ENCODE assay signal across 1 cellular context in the genomic region with DNA sequence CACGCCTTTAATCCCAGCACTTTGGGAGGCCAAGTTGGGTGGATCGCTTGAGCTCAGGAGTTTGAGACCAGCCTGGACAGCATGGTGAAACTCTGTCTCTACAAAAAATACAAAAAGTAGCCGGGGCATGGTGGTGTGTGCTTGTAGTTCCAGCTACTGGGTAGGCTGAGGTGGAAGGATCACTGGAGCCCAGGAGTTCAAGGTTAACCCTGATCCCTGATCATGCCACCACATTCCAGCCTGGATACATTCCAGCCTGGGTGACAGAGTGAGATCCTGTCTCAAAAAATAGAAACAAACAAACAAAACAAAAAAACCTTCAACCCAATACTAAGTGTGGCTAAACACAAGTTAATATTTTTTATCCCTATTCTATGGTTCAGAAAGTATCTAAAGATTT.
TF ChIP-seq lines count a peak whose summit lies in the region.

No MANE protein-coding gene starts in this region.

TF ChIP-seq in HepG2, 621 proteins besides CTCF, POLR2A, EP300 and RAD21 (continued from another document and continues in another):
- TF ChIP-seq, protein P1, sequence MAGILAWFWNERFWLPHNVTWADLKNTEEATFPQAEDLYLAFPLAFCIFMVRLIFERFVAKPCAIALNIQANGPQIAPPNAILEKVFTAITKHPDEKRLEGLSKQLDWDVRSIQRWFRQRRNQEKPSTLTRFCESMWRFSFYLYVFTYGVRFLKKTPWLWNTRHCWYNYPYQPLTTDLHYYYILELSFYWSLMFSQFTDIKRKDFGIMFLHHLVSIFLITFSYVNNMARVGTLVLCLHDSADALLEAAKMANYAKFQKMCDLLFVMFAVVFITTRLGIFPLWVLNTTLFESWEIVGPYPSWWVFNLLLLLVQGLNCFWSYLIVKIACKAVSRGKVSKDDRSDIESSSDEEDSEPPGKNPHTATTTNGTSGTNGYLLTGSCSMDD (CRISPR knock-in tag; IDR thresholded peaks at IDR 0.05), result no peak
- TF ChIP-seq PITX1 (CRISPR knock-in tag; IDR thresholded peaks at IDR 0.05) (no peak), SOX5 (CRISPR knock-in tag; IDR thresholded peaks at IDR 0.05; ENCODE audit: borderline replicate concordance) (peak; percentile 13; the same call in 1 of the 2 replicates), KLF6 (CRISPR knock-in tag; IDR thresholded peaks at IDR 0.05) (no peak), AKAP8 (CRISPR knock-in tag; IDR thresholded peaks at IDR 0.05) (no peak), ZNF598 (CRISPR knock-in tag; IDR thresholded peaks at IDR 0.05; ENCODE audit: borderline replicate concordance) (no peak), NAIF1 (CRISPR knock-in tag; IDR thresholded peaks at IDR 0.05; ENCODE audit: borderline replicate concordance) (no peak), RBM22 (optimal IDR thresholded peaks at IDR 0.05; ENCODE audit: low read length) (no peak), SMAD3 (CRISPR knock-in tag; IDR thresholded peaks at IDR 0.05) (no peak), SOX6 (IDR thresholded peaks at IDR 0.05) (no peak), SOX6 (CRISPR knock-in tag; IDR thresholded peaks at IDR 0.05) (peak; percentile 46; the same call in 1 of the 2 replicates), TEAD3 (CRISPR knock-in tag; optimal IDR thresholded peaks at IDR 0.05; ENCODE audit: borderline replicate concordance) (peak; percentile 96), ZNF501 (CRISPR knock-in tag; IDR thresholded peaks at IDR 0.05) (0 out of 2 replicates have a peak, but pooled peaks have one; percentile 26), HOXA3 (CRISPR knock-in tag; IDR thresholded peaks at IDR 0.05) (no peak), SMAD1 (CRISPR knock-in tag; IDR thresholded peaks at IDR 0.05; ENCODE audit: borderline replicate concordance, low read depth) (no peak), SKI (IDR thresholded peaks at IDR 0.05; ENCODE audit: partially characterized antibody) (peak; percentile 34), ISX (CRISPR knock-in tag; conservative IDR thresholded peaks at IDR 0.05) (no peak), ZNF235 (CRISPR knock-in tag; IDR thresholded peaks at IDR 0.05; ENCODE audit: borderline replicate concordance) (no peak), MED1 (CRISPR knock-in tag; IDR thresholded peaks at IDR 0.05) (peak; percentile 41; the same call in 1 of the 2 replicates), SAP130 (CRISPR knock-in tag; IDR thresholded peaks at IDR 0.05; ENCODE audit: low read depth) (peak; percentile 53), THYN1 (CRISPR knock-in tag; IDR thresholded peaks at IDR 0.05; ENCODE audit: borderline replicate concordance, low read depth) (no peak), ZNF850 (CRISPR knock-in tag; conservative IDR thresholded peaks at IDR 0.05) (no peak), SOX13 (IDR thresholded peaks at IDR 0.05) (no peak), SOX13 (CRISPR knock-in tag; conservative IDR thresholded peaks at IDR 0.05 in 1 of 2, IDR thresholded peaks at IDR 0.05 in 1 of 2) (0 out of 4 replicates have a peak, but pooled peaks of 1 of the 2 experiments have one; percentile 29), PCBP1 (IDR thresholded peaks at IDR 0.05; ENCODE audit: borderline replicate concordance, low read depth, low read length) (no peak), AGO1 (IDR thresholded peaks at IDR 0.05; ENCODE audit: low read depth, low read length, poor library complexity, severe bottlenecking) (no peak), GFI1 (CRISPR knock-in tag; IDR thresholded peaks at IDR 0.05; ENCODE audit: borderline replicate concordance) (no peak), XRCC5 (optimal IDR thresholded peaks at IDR 0.05; ENCODE audit: low read length) (no peak), RFX5 (IDR thresholded peaks at IDR 0.05; ENCODE audit: low read depth, low read length) (no peak), ZNF605 (CRISPR knock-in tag; IDR thresholded peaks at IDR 0.05) (0 out of 2 replicates have a peak, but pooled peaks have one; percentile 24)
- TF ChIP-seq, protein P2, sequence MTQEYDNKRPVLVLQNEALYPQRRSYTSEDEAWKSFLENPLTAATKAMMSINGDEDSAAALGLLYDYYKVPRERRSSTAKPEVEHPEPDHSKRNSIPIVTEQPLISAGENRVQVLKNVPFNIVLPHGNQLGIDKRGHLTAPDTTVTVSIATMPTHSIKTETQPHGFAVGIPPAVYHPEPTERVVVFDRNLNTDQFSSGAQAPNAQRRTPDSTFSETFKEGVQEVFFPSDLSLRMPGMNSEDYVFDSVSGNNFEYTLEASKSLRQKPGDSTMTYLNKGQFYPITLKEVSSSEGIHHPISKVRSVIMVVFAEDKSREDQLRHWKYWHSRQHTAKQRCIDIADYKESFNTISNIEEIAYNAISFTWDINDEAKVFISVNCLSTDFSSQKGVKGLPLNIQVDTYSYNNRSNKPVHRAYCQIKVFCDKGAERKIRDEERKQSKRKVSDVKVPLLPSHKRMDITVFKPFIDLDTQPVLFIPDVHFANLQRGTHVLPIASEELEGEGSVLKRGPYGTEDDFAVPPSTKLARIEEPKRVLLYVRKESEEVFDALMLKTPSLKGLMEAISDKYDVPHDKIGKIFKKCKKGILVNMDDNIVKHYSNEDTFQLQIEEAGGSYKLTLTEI (CRISPR knock-in tag; conservative IDR thresholded peaks at IDR 0.05), result no peak
- TF ChIP-seq, protein P3, sequence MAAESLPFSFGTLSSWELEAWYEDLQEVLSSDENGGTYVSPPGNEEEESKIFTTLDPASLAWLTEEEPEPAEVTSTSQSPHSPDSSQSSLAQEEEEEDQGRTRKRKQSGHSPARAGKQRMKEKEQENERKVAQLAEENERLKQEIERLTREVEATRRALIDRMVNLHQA (CRISPR knock-in tag; IDR thresholded peaks at IDR 0.05), result no peak
- TF ChIP-seq, protein P4, sequence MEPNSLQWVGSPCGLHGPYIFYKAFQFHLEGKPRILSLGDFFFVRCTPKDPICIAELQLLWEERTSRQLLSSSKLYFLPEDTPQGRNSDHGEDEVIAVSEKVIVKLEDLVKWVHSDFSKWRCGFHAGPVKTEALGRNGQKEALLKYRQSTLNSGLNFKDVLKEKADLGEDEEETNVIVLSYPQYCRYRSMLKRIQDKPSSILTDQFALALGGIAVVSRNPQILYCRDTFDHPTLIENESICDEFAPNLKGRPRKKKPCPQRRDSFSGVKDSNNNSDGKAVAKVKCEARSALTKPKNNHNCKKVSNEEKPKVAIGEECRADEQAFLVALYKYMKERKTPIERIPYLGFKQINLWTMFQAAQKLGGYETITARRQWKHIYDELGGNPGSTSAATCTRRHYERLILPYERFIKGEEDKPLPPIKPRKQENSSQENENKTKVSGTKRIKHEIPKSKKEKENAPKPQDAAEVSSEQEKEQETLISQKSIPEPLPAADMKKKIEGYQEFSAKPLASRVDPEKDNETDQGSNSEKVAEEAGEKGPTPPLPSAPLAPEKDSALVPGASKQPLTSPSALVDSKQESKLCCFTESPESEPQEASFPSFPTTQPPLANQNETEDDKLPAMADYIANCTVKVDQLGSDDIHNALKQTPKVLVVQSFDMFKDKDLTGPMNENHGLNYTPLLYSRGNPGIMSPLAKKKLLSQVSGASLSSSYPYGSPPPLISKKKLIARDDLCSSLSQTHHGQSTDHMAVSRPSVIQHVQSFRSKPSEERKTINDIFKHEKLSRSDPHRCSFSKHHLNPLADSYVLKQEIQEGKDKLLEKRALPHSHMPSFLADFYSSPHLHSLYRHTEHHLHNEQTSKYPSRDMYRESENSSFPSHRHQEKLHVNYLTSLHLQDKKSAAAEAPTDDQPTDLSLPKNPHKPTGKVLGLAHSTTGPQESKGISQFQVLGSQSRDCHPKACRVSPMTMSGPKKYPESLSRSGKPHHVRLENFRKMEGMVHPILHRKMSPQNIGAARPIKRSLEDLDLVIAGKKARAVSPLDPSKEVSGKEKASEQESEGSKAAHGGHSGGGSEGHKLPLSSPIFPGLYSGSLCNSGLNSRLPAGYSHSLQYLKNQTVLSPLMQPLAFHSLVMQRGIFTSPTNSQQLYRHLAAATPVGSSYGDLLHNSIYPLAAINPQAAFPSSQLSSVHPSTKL (CRISPR knock-in tag; IDR thresholded peaks at IDR 0.05), result peak; percentile 74
- TF ChIP-seq, protein P5, sequence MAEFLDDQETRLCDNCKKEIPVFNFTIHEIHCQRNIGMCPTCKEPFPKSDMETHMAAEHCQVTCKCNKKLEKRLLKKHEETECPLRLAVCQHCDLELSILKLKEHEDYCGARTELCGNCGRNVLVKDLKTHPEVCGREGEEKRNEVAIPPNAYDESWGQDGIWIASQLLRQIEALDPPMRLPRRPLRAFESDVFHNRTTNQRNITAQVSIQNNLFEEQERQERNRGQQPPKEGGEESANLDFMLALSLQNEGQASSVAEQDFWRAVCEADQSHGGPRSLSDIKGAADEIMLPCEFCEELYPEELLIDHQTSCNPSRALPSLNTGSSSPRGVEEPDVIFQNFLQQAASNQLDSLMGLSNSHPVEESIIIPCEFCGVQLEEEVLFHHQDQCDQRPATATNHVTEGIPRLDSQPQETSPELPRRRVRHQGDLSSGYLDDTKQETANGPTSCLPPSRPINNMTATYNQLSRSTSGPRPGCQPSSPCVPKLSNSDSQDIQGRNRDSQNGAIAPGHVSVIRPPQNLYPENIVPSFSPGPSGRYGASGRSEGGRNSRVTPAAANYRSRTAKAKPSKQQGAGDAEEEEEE (CRISPR knock-in tag; IDR thresholded peaks at IDR 0.05; ENCODE audit: borderline replicate concordance), result no peak
- TF ChIP-seq, protein P6, sequence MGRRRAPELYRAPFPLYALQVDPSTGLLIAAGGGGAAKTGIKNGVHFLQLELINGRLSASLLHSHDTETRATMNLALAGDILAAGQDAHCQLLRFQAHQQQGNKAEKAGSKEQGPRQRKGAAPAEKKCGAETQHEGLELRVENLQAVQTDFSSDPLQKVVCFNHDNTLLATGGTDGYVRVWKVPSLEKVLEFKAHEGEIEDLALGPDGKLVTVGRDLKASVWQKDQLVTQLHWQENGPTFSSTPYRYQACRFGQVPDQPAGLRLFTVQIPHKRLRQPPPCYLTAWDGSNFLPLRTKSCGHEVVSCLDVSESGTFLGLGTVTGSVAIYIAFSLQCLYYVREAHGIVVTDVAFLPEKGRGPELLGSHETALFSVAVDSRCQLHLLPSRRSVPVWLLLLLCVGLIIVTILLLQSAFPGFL (CRISPR knock-in tag; IDR thresholded peaks at IDR 0.05), result no peak
- TF ChIP-seq, protein P7, sequence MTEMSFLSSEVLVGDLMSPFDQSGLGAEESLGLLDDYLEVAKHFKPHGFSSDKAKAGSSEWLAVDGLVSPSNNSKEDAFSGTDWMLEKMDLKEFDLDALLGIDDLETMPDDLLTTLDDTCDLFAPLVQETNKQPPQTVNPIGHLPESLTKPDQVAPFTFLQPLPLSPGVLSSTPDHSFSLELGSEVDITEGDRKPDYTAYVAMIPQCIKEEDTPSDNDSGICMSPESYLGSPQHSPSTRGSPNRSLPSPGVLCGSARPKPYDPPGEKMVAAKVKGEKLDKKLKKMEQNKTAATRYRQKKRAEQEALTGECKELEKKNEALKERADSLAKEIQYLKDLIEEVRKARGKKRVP (CRISPR knock-in tag; IDR thresholded peaks at IDR 0.05), result no peak
- TF ChIP-seq, protein P8, sequence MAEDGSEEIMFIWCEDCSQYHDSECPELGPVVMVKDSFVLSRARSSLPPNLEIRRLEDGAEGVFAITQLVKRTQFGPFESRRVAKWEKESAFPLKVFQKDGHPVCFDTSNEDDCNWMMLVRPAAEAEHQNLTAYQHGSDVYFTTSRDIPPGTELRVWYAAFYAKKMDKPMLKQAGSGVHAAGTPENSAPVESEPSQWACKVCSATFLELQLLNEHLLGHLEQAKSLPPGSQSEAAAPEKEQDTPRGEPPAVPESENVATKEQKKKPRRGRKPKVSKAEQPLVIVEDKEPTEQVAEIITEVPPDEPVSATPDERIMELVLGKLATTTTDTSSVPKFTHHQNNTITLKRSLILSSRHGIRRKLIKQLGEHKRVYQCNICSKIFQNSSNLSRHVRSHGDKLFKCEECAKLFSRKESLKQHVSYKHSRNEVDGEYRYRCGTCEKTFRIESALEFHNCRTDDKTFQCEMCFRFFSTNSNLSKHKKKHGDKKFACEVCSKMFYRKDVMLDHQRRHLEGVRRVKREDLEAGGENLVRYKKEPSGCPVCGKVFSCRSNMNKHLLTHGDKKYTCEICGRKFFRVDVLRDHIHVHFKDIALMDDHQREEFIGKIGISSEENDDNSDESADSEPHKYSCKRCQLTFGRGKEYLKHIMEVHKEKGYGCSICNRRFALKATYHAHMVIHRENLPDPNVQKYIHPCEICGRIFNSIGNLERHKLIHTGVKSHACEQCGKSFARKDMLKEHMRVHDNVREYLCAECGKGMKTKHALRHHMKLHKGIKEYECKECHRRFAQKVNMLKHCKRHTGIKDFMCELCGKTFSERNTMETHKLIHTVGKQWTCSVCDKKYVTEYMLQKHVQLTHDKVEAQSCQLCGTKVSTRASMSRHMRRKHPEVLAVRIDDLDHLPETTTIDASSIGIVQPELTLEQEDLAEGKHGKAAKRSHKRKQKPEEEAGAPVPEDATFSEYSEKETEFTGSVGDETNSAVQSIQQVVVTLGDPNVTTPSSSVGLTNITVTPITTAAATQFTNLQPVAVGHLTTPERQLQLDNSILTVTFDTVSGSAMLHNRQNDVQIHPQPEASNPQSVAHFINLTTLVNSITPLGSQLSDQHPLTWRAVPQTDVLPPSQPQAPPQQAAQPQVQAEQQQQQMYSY (CRISPR knock-in tag; IDR thresholded peaks at IDR 0.05), result no peak
- TF ChIP-seq, protein P9, sequence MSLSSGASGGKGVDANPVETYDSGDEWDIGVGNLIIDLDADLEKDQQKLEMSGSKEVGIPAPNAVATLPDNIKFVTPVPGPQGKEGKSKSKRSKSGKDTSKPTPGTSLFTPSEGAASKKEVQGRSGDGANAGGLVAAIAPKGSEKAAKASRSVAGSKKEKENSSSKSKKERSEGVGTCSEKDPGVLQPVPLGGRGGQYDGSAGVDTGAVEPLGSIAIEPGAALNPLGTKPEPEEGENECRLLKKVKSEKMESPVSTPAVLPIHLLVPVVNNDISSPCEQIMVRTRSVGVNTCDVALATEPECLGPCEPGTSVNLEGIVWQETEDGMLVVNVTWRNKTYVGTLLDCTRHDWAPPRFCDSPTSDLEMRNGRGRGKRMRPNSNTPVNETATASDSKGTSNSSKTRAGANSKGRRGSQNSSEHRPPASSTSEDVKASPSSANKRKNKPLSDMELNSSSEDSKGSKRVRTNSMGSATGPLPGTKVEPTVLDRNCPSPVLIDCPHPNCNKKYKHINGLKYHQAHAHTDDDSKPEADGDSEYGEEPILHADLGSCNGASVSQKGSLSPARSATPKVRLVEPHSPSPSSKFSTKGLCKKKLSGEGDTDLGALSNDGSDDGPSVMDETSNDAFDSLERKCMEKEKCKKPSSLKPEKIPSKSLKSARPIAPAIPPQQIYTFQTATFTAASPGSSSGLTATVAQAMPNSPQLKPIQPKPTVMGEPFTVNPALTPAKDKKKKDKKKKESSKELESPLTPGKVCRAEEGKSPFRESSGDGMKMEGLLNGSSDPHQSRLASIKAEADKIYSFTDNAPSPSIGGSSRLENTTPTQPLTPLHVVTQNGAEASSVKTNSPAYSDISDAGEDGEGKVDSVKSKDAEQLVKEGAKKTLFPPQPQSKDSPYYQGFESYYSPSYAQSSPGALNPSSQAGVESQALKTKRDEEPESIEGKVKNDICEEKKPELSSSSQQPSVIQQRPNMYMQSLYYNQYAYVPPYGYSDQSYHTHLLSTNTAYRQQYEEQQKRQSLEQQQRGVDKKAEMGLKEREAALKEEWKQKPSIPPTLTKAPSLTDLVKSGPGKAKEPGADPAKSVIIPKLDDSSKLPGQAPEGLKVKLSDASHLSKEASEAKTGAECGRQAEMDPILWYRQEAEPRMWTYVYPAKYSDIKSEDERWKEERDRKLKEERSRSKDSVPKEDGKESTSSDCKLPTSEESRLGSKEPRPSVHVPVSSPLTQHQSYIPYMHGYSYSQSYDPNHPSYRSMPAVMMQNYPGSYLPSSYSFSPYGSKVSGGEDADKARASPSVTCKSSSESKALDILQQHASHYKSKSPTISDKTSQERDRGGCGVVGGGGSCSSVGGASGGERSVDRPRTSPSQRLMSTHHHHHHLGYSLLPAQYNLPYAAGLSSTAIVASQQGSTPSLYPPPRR (CRISPR knock-in tag; IDR thresholded peaks at IDR 0.05; ENCODE audit: borderline replicate concordance), result no peak
- TF ChIP-seq, protein P10, sequence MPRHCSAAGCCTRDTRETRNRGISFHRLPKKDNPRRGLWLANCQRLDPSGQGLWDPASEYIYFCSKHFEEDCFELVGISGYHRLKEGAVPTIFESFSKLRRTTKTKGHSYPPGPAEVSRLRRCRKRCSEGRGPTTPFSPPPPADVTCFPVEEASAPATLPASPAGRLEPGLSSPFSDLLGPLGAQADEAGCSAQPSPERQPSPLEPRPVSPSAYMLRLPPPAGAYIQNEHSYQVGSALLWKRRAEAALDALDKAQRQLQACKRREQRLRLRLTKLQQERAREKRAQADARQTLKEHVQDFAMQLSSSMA (CRISPR knock-in tag; IDR thresholded peaks at IDR 0.05), result no peak
